In genomic region chr4:73871911-73872310, GRCh38 we compare ENCODE assay signal across 18 cellular contexts. TPM values are rescaled to one million over a fixed set of nuclear protein-coding genes. Genes with fewer than 3 reads are reported as not detected.
"Had no signal": no experiment of that assay in that cellular context is flagged by ENCODE, and none has a peak within 500 bp of the region (broad histone marks: within the 10 kb centered on the region; RNA-seq: fewer than 3 reads in every experiment).

No MANE protein-coding gene starts in this region.

- H3K27me3 ChIP-seq: testis had no signal

- H3K36me3 ChIP-seq: esophagus squamous epithelium, lower lobe of right lung had no signal

- H3K27ac ChIP-seq: dorsolateral prefrontal cortex, esophagus squamous epithelium, testis had no signal

- H3K9me3 ChIP-seq: esophagus squamous epithelium, lower lobe of right lung, testis had no signal

- DNase-seq: activated CD4-positive, alpha-beta T cell treated with anti-CD3 and anti-CD28 coated beads for 48 hours; activated naive CD4-positive, alpha-beta T cell treated with Interleukin-2 at 50 U/mL for 16 hours; cerebellar nuclear complex; dorsolateral prefrontal cortex; esophagus squamous epithelium; lower lobe of right lung; naive thymus-derived CD4-positive, alpha-beta T cell; stimulated activated CD4-positive, alpha-beta T cell treated with anti-CD3 and anti-CD28 coated beads, Interleukin-12 subunit alpha, Interleukin-12 subunit beta, amount 100 ng/mL, for 4 hours; stimulated activated CD4-positive, alpha-beta T cell treated with anti-CD3 and anti-CD28 coated beads, Interleukin-4, amount 100 ng/mL, for 24 hours; stimulated activated naive CD8-positive, alpha-beta T cell treated with anti-CD3 and anti-CD28 coated beads, Interleukin-15, amount 100 ng/mL, for 72 hours; testis had no signal

- H3K4me3 ChIP-seq: dorsolateral prefrontal cortex, lower lobe of right lung, testis had no signal

RNA-seq across cellular contexts. Expression of gene CXCL1, which starts 2.7 kb away (rescaled TPM):
- total RNA-seq: activated T-helper 1 cell treated with anti-CD3 and anti-CD28 coated beads, Interleukin-12 subunit alpha, Interleukin-12 subunit beta, Interleukin-2, Interleukin-4 antibody, amounts not matched to agents 30 ng/mL and 10 ng/mL and 1 ng/mL, durations not matched to agents 14 hours and 24 hours and 36 hours had no signal
- polyA plus RNA-seq: naive thymus-derived CD4-positive, alpha-beta T cell had no signal

RNA-seq across cellular contexts. Expression of gene PF4V1, which starts 18.8 kb away (rescaled TPM):
- total RNA-seq: activated T-helper 1 cell treated with anti-CD3 and anti-CD28 coated beads, Interleukin-12 subunit alpha, Interleukin-12 subunit beta, Interleukin-2, Interleukin-4 antibody, amounts not matched to agents 30 ng/mL and 10 ng/mL and 1 ng/mL, durations not matched to agents 14 hours and 24 hours and 36 hours; dorsolateral prefrontal cortex; esophagus squamous epithelium; lower lobe of right lung; naive thymus-derived CD4-positive, alpha-beta T cell; progenitor cell of endocrine pancreas; sciatic nerve; testis; ureter; WTC11 had no signal
- polyA plus RNA-seq: keratinocyte; naive thymus-derived CD4-positive, alpha-beta T cell had no signal

RNA-seq across cellular contexts. Expression of gene CXCL6, which starts 35.4 kb away (rescaled TPM):
- total RNA-seq: activated T-helper 1 cell treated with anti-CD3 and anti-CD28 coated beads, Interleukin-12 subunit alpha, Interleukin-12 subunit beta, Interleukin-2, Interleukin-4 antibody, amounts not matched to agents 30 ng/mL and 10 ng/mL and 1 ng/mL, durations not matched to agents 14 hours and 24 hours and 36 hours; mononuclear cell; naive thymus-derived CD4-positive, alpha-beta T cell had no signal
- polyA plus RNA-seq: naive thymus-derived CD4-positive, alpha-beta T cell had no signal
